Comparison of ENCODE assay signal across 36 cellular contexts in the genomic region with DNA sequence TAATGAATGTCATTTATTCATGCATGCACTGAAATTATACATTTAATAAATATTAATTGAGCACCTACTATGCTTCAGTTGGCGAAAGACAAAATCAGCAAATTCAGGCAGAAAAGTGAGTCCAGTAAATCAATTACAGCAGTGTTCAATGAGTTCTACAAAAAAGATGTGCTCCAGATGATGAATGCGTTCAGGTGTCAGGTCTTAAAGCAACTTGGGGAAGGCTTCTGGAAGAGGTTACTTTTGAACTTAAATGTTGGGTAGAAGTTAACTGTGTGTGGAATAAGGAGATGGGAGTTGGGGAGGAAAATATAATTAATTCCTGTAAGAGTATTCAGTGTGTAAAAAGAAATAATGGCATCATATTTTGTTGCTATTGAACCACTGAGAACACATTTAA.
"Had no signal": no experiment of that assay in that cellular context is flagged by ENCODE, and none has a peak within 500 bp of the region (broad histone marks: within the 10 kb centered on the region; RNA-seq: fewer than 3 reads in every experiment).

No MANE protein-coding gene starts in this region.

- H3K4me3 ChIP-seq: ascending aorta, cardiac muscle cell had no signal

- H3K36me3 Mint-ChIP-seq: activated CD4-positive, alpha-beta memory T cell treated with anti-CD3 and anti-CD28 coated beads for 36 hours; activated naive CD4-positive, alpha-beta T cell treated with anti-CD3 and anti-CD28 coated beads, Interleukin-2, amount 10 ng/mL, durations not matched to agents 7 days and 5 days; activated naive CD4-positive, alpha-beta T cell treated with anti-CD3 and anti-CD28 coated beads, Interleukin-2, amount 50 U/mL, for 24 hours; activated naive CD8-positive, alpha-beta T cell; activated naive CD8-positive, alpha-beta T cell treated with anti-CD3 and anti-CD28 coated beads, Interleukin-2, amount 10 ng/mL, durations not matched to agents 7 days and 5 days; brain had no signal

- H3K4me3 Mint-ChIP-seq: activated B cell treated with CpG ODN at 0.5 μM for 24 hours; activated CD4-positive, alpha-beta memory T cell treated with anti-CD3 and anti-CD28 coated beads for 36 hours; activated CD4-positive, alpha-beta T cell treated with anti-CD3 and anti-CD28 coated beads, Interleukin-2, amount 10 ng/mL, durations not matched to agents 24 days and 14 days; activated CD8-positive, alpha-beta T cell treated with anti-CD3 and anti-CD28 coated beads for 36 hours; activated naive CD4-positive, alpha-beta T cell treated with anti-CD3 and anti-CD28 coated beads, Interleukin-2, amount 10 ng/mL, durations not matched to agents 7 days and 5 days; activated naive CD4-positive, alpha-beta T cell treated with anti-CD3 and anti-CD28 coated beads, Interleukin-2, amount 50 U/mL, for 24 hours; activated naive CD8-positive, alpha-beta T cell; activated naive CD8-positive, alpha-beta T cell treated with anti-CD3 and anti-CD28 coated beads, Interleukin-2, amount 10 ng/mL, durations not matched to agents 7 days and 5 days; activated naive CD8-positive, alpha-beta T cell treated with anti-CD3 and anti-CD28 coated beads, Interleukin-2, amount 50 U/mL, for 24 hours; activated T-cell treated with anti-CD3 and anti-CD28 coated beads, Interleukin-2, amount 50 U/mL, for 24 hours; brain; central memory CD8-positive, alpha-beta T cell; T-helper 1 cell treated with Interleukin-12 subunit alpha and Interleukin-12 subunit beta and Interleukin-4 antibody, amounts not matched to agents 30 μg/mL and 1 μg/mL, for 36 hours; T-helper 2 cell treated with Interferon-gamma antibody and Interleukin-4, amounts not matched to agents 5 μg/mL and 100 μg/mL, for 36 hours had no signal

- H3K27me3 Mint-ChIP-seq: activated B cell treated with CpG ODN at 0.5 μM for 24 hours; activated CD4-positive, alpha-beta memory T cell treated with anti-CD3 and anti-CD28 coated beads for 36 hours; activated CD4-positive, alpha-beta T cell treated with anti-CD3 and anti-CD28 coated beads, Interleukin-2, amount 10 ng/mL, durations not matched to agents 24 days and 14 days; activated CD8-positive, alpha-beta T cell treated with anti-CD3 and anti-CD28 coated beads for 36 hours; activated naive CD4-positive, alpha-beta T cell treated with anti-CD3 and anti-CD28 coated beads, Interleukin-2, amount 10 ng/mL, durations not matched to agents 7 days and 5 days; activated naive CD4-positive, alpha-beta T cell treated with anti-CD3 and anti-CD28 coated beads, Interleukin-2, amount 50 U/mL, for 24 hours; activated naive CD8-positive, alpha-beta T cell; activated naive CD8-positive, alpha-beta T cell treated with anti-CD3 and anti-CD28 coated beads, Interleukin-2, amount 10 ng/mL, durations not matched to agents 7 days and 5 days; activated naive CD8-positive, alpha-beta T cell treated with anti-CD3 and anti-CD28 coated beads, Interleukin-2, amount 50 U/mL, for 24 hours; activated T-cell treated with anti-CD3 and anti-CD28 coated beads, Interleukin-2, amount 50 U/mL, for 24 hours; central memory CD8-positive, alpha-beta T cell had no signal

- H3K4me1 ChIP-seq: ascending aorta had no signal

- H3K36me3 ChIP-seq: ascending aorta, cardiac muscle cell had no signal

- H3K27ac Mint-ChIP-seq: activated B cell treated with CpG ODN at 0.5 μM for 24 hours; activated CD4-positive, alpha-beta memory T cell treated with anti-CD3 and anti-CD28 coated beads for 36 hours; activated CD4-positive, alpha-beta T cell treated with anti-CD3 and anti-CD28 coated beads, Interleukin-2, amount 10 ng/mL, durations not matched to agents 24 days and 14 days; activated CD8-positive, alpha-beta T cell treated with anti-CD3 and anti-CD28 coated beads for 36 hours; activated naive CD4-positive, alpha-beta T cell treated with anti-CD3 and anti-CD28 coated beads, Interleukin-2, amount 10 ng/mL, durations not matched to agents 7 days and 5 days; activated naive CD4-positive, alpha-beta T cell treated with anti-CD3 and anti-CD28 coated beads, Interleukin-2, amount 50 U/mL, for 24 hours; activated naive CD8-positive, alpha-beta T cell; activated naive CD8-positive, alpha-beta T cell treated with anti-CD3 and anti-CD28 coated beads, Interleukin-2, amount 10 ng/mL, durations not matched to agents 7 days and 5 days; activated naive CD8-positive, alpha-beta T cell treated with anti-CD3 and anti-CD28 coated beads, Interleukin-2, amount 50 U/mL, for 24 hours; activated T-cell treated with anti-CD3 and anti-CD28 coated beads, Interleukin-2, amount 50 U/mL, for 24 hours; activated T-helper 2 cell treated with anti-CD3 and anti-CD28 coated beads, Interferon-gamma antibody, Interleukin-2, Interleukin-4, amounts not matched to agents 10 μg/mL and 5 μg/mL and 100 μg/mL, durations not matched to agents 14 hours and 24 hours and 36 hours; brain; T-helper 1 cell treated with Interleukin-12 subunit alpha and Interleukin-12 subunit beta and Interleukin-4 antibody, amounts not matched to agents 30 μg/mL and 1 μg/mL, for 36 hours; T-helper 2 cell treated with Interferon-gamma antibody and Interleukin-4, amounts not matched to agents 5 μg/mL and 100 μg/mL, for 36 hours had no signal

- H3K9me3 ChIP-seq: ascending aorta had no signal

- H3K4me1 Mint-ChIP-seq: activated B cell treated with CpG ODN at 0.5 μM for 24 hours; activated CD4-positive, alpha-beta T cell treated with anti-CD3 and anti-CD28 coated beads, Interleukin-2, amount 10 ng/mL, durations not matched to agents 24 days and 14 days; activated naive CD4-positive, alpha-beta T cell treated with anti-CD3 and anti-CD28 coated beads, Interleukin-2, amount 10 ng/mL, durations not matched to agents 7 days and 5 days; activated naive CD4-positive, alpha-beta T cell treated with anti-CD3 and anti-CD28 coated beads, Interleukin-2, amount 50 U/mL, for 24 hours; activated naive CD8-positive, alpha-beta T cell treated with anti-CD3 and anti-CD28 coated beads, Interleukin-2, amount 10 ng/mL, durations not matched to agents 7 days and 5 days; activated naive CD8-positive, alpha-beta T cell treated with anti-CD3 and anti-CD28 coated beads, Interleukin-2, amount 50 U/mL, for 24 hours; brain; central memory CD8-positive, alpha-beta T cell had no signal

- ATAC-seq: activated CD8-positive, alpha-beta T cell treated with anti-CD3 and anti-CD28 coated beads for 36 hours; activated naive CD8-positive, alpha-beta T cell treated with anti-CD3 and anti-CD28 coated beads, Interleukin-2, amount 50 U/mL, for 24 hours had no signal

- H3K9me3 Mint-ChIP-seq: activated B cell treated with CpG ODN at 0.5 μM for 24 hours; activated CD4-positive, alpha-beta memory T cell treated with anti-CD3 and anti-CD28 coated beads for 36 hours; activated CD4-positive, alpha-beta T cell treated with anti-CD3 and anti-CD28 coated beads, Interleukin-2, amount 10 ng/mL, durations not matched to agents 24 days and 14 days; activated CD8-positive, alpha-beta T cell treated with anti-CD3 and anti-CD28 coated beads for 36 hours; activated naive CD4-positive, alpha-beta T cell treated with anti-CD3 and anti-CD28 coated beads, Interleukin-2, amount 10 ng/mL, durations not matched to agents 7 days and 5 days; activated naive CD8-positive, alpha-beta T cell treated with anti-CD3 and anti-CD28 coated beads, Interleukin-2, amount 10 ng/mL, durations not matched to agents 7 days and 5 days; activated naive CD8-positive, alpha-beta T cell treated with anti-CD3 and anti-CD28 coated beads, Interleukin-2, amount 50 U/mL, for 24 hours; activated T-cell treated with anti-CD3 and anti-CD28 coated beads, Interleukin-2, amount 50 U/mL, for 24 hours; activated T-helper 2 cell treated with anti-CD3 and anti-CD28 coated beads, Interferon-gamma antibody, Interleukin-2, Interleukin-4, amounts not matched to agents 10 μg/mL and 5 μg/mL and 100 μg/mL, durations not matched to agents 14 hours and 24 hours and 36 hours; brain; T-helper 1 cell treated with Interleukin-12 subunit alpha and Interleukin-12 subunit beta and Interleukin-4 antibody, amounts not matched to agents 30 μg/mL and 1 μg/mL, for 36 hours; T-helper 2 cell treated with Interferon-gamma antibody and Interleukin-4, amounts not matched to agents 5 μg/mL and 100 μg/mL, for 36 hours had no signal

- DNase-seq: activated B cell treated with CpG ODN at 0.5 μM for 24 hours; activated CD4-positive, alpha-beta memory T cell treated with anti-CD3 and anti-CD28 coated beads for 36 hours; activated CD4-positive, alpha-beta T cell treated with anti-CD3 and anti-CD28 coated beads for 4 hours; activated CD4-positive, alpha-beta T cell treated with anti-CD3 and anti-CD28 coated beads, Interleukin-2, amount 10 ng/mL, durations not matched to agents 24 days and 14 days; activated CD4-positive, alpha-beta T cell treated with anti-CD3 and anti-CD28 coated beads, Interleukin-2, amount 50 U/mL, for 1 hour; activated CD4-positive, alpha-beta T cell treated with anti-CD3 and anti-CD28 coated beads, Interleukin-2, amount 50 U/mL, for 4 hours; activated CD4-positive, CD25-positive, alpha-beta regulatory T cell treated with anti-CD3 and anti-CD28 coated beads, Interleukin-2, amount 50 U/mL, for 72 hours; activated CD8-positive, alpha-beta memory T cell treated with anti-CD3 and anti-CD28 coated beads, Interleukin-2, amount 50 U/mL, for 48 hours; activated CD8-positive, alpha-beta T cell treated with anti-CD3 and anti-CD28 coated beads for 36 hours; activated effector memory CD4-positive, alpha-beta T cell treated with Interleukin-2 at 50 U/mL for 16 hours; activated gamma-delta T cell; activated naive CD4-positive, alpha-beta T cell treated with anti-CD3 and anti-CD28 coated beads, Interleukin-2, amount 10 ng/mL, durations not matched to agents 7 days and 5 days; activated naive CD4-positive, alpha-beta T cell treated with Interleukin-2 at 50 U/mL for 16 hours; activated naive CD8-positive, alpha-beta T cell treated with anti-CD3 and anti-CD28 coated beads, Interleukin-2, amount 10 ng/mL, durations not matched to agents 7 days and 5 days; activated naive CD8-positive, alpha-beta T cell treated with anti-CD3 and anti-CD28 coated beads, Interleukin-2, amount 50 U/mL, for 24 hours; activated T-cell treated with anti-CD3 and anti-CD28 coated beads, Interleukin-2, amount 50 U/mL, for 24 hours; activated T-cell treated with anti-CD3 and anti-CD28 coated beads, Interleukin-2, amount 50 U/mL, for 48 hours; amygdala; anterior cingulate cortex; caudate nucleus; cerebellar nuclear complex; T-helper 1 cell; T-helper 2 cell; T-helper 9 cell had no signal

- FAIRE-seq: bronchial epithelial cell, TTC549 had no signal

- H3K27ac ChIP-seq: ascending aorta, cardiac muscle cell, VCaP had no signal

- H3K27me3 ChIP-seq: ascending aorta, cardiac muscle cell had no signal
